8 cellular contexts compared by ENCODE assay signal in genomic region chr7:32941996-32942782, GRCh38.
DNase-seq lines count a peak whose midpoint lies in the region; ATAC-seq and TF ChIP-seq lines count a peak whose summit lies in the region.

No MANE protein-coding gene starts in this region.

- no peaks in the 10 kb centered on the region for H3K9me3 Mint-ChIP-seq in stimulated activated effector memory CD8-positive, alpha-beta T cell treated with anti-CD3 and anti-CD28 coated beads, Interleukin-12 subunit alpha, Interleukin-12 subunit beta, amount 100 ng/mL, for 72 hours

- no peak for TF ChIP-seq CTCF in AG10803 (conservative IDR thresholded peaks at IDR 0.05; ENCODE audit: low read length)

- no peaks in the 10 kb centered on the region for H3K4me1 ChIP-seq in mucosa of stomach (ENCODE audit: control insufficient read depth, insufficient read depth, low read length)

- peak overlapping the region; percentile 82 for H3K9ac ChIP-seq in mucosa of stomach (ENCODE audit: low read length)

- peak overlapping the region; percentile 94 for H3K4me3 Mint-ChIP-seq in stimulated activated effector memory CD8-positive, alpha-beta T cell treated with anti-CD3 and anti-CD28 coated beads, Interleukin-12 subunit alpha, Interleukin-12 subunit beta, amount 100 ng/mL, for 72 hours

- no peaks in the 10 kb centered on the region for H3K36me3 ChIP-seq in mucosa of stomach (ENCODE audit: control insufficient read depth, insufficient read depth, low read length)

- H3K4me3 ChIP-seq in AG10803 (ENCODE audit: low read length) (peak overlapping the region; percentile 88), mucosa of stomach (ENCODE audit: low read length) (peak overlapping the region; percentile 53)

- peaks cover 18% of the 10 kb centered on the region for H3K4me1 Mint-ChIP-seq in stimulated activated effector memory CD8-positive, alpha-beta T cell treated with anti-CD3 and anti-CD28 coated beads, Interleukin-12 subunit alpha, Interleukin-12 subunit beta, amount 100 ng/mL, for 72 hours

- ATAC-seq in GM19023 (IDR thresholded peaks at IDR 0.05; ENCODE audit: unreplicated experiment) (peak; percentile 68), HG03139 (IDR thresholded peaks at IDR 0.05; ENCODE audit: unreplicated experiment) (peak; percentile 57)
- peak; percentile 76 for ATAC-seq in stimulated activated effector memory CD8-positive, alpha-beta T cell treated with anti-CD3 and anti-CD28 coated beads, Interleukin-12 subunit alpha, Interleukin-12 subunit beta, amount 100 ng/mL, for 72 hours

- no peaks in the 10 kb centered on the region for H3K27me3 ChIP-seq in mucosa of stomach (ENCODE audit: control insufficient read depth, insufficient read depth, low read length)

- H3K36me3 Mint-ChIP-seq in stimulated activated effector memory CD8-positive, alpha-beta T cell treated with anti-CD3 and anti-CD28 coated beads, Interleukin-12 subunit alpha, Interleukin-12 subunit beta, amount 100 ng/mL, for 72 hours = no peaks in the 10 kb centered on the region

- peak overlapping the region; percentile 88 for H3K27ac Mint-ChIP-seq in stimulated activated effector memory CD8-positive, alpha-beta T cell treated with anti-CD3 and anti-CD28 coated beads, Interleukin-12 subunit alpha, Interleukin-12 subunit beta, amount 100 ng/mL, for 72 hours

- no peaks in the 10 kb centered on the region for H3K9me3 ChIP-seq in mucosa of stomach (ENCODE audit: control insufficient read depth, low read length)

- DNase-seq in AG10803 (ENCODE audit: low read depth) = peak; percentile 70
- peak; percentile 46 for DNase-seq in NOMO-1 treated with DMSO at 0.1 percent for 48 hours (lab: John Stamatoyannopoulos, UW; ENCODE audit: unreplicated experiment)
- DNase-seq in activated T-cell treated with anti-CD3 and anti-CD28 coated beads for 1 hour (ENCODE audit: low read depth) = peak; percentile 48
- no peak for DNase-seq in epithelial cell of prostate (ENCODE audit: low read depth, low spot score)
- DNase-seq in stimulated activated effector memory CD8-positive, alpha-beta T cell treated with anti-CD3 and anti-CD28 coated beads, Interleukin-12 subunit alpha, Interleukin-12 subunit beta, amount 100 ng/mL, for 72 hours (ENCODE audit: low spot score in 2 of 2) = peak in 1 of 2 donors; percentile 76

- H3K27ac ChIP-seq in epithelial cell of prostate = peak overlapping the region; percentile 81
